Comparison of ENCODE assay signal across 1 cellular context in genomic region chr1:184050631-184051030, GRCh38.
TF ChIP-seq lines count a peak whose summit lies in the region.

No MANE protein-coding gene starts in this region.

TF ChIP-seq in H1, 55 proteins besides CTCF, POLR2A, EP300 and RAD21 (continued from another document):
- TF ChIP-seq NANOG (IDR thresholded peaks at IDR 0.05; ENCODE audit: insufficient read depth, low read depth, low read length, poor library complexity, severe bottlenecking) (no peak), ATF2 (IDR thresholded peaks at IDR 0.05; ENCODE audit: low read length) (no peak), GABPA (IDR thresholded peaks at IDR 0.05; ENCODE audit: borderline replicate concordance, insufficient read depth, low read length) (no peak), USF2 (IDR thresholded peaks at IDR 0.05; ENCODE audit: low read length) (no peak), KDM5A (IDR thresholded peaks at IDR 0.05; ENCODE audit: low read length) (no peak), CEBPB (IDR thresholded peaks at IDR 0.05; ENCODE audit: low read depth, low read length) (no peak), GTF2F1 (IDR thresholded peaks at IDR 0.05; ENCODE audit: borderline replicate concordance, low read depth, low read length) (no peak), CREB1 (IDR thresholded peaks at IDR 0.05) (no peak), SUZ12 (IDR thresholded peaks at IDR 0.05; ENCODE audit: low read length) (no peak), TBP (IDR thresholded peaks at IDR 0.05; ENCODE audit: low read depth, low read length) (no peak), BRCA1 (IDR thresholded peaks at IDR 0.05; ENCODE audit: low read depth, low read length) (no peak), MAX (IDR thresholded peaks at IDR 0.05) (no peak), EGR1 (IDR thresholded peaks at IDR 0.05; ENCODE audit: borderline replicate concordance, low read depth, low read length) (no peak), SIX5 (IDR thresholded peaks at IDR 0.05; ENCODE audit: low read depth, low read length) (no peak), POLR2AphosphoS5 (IDR thresholded peaks at IDR 0.05; ENCODE audit: low read depth, low read length) (no peak), TEAD4 (IDR thresholded peaks at IDR 0.05; ENCODE audit: low read depth, low read length) (no peak)
